In genomic region chr1:101996830-101997485, GRCh38 we compare ENCODE assay signal across 1 cellular context.
TF ChIP-seq lines count a peak whose summit lies in the region.

OLFM3 (minus strand) TSS chr1:101996926.

TF ChIP-seq in H1, 55 proteins besides CTCF, POLR2A, EP300 and RAD21 (continued from another document):
- TF ChIP-seq, protein P1, sequence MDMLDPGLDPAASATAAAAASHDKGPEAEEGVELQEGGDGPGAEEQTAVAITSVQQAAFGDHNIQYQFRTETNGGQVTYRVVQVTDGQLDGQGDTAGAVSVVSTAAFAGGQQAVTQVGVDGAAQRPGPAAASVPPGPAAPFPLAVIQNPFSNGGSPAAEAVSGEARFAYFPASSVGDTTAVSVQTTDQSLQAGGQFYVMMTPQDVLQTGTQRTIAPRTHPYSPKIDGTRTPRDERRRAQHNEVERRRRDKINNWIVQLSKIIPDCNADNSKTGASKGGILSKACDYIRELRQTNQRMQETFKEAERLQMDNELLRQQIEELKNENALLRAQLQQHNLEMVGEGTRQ (IDR thresholded peaks at IDR 0.05; ENCODE audit: low read length) = no peak
- TF ChIP-seq TEAD4 (IDR thresholded peaks at IDR 0.05; ENCODE audit: low read depth, low read length) = peak; percentile 43
